ENCODE assay signal across 21 cellular contexts in the genomic region with DNA sequence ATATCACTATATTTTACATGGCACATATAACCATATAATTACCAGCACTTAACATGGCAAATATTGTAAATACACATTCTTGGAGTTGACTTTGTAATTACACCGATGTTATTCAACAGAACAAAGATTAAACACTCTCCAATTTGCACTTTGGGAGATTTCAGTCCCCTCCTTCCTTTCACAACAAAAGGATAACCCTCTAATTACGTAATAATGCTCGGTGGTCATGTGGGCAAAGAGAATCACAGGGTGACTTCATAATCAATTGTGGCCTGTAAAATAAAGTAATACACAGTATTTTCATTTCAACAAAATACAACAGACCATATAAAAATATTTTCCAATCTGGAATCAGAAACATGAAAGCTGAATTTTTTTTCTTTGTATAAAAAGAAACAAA.
"Had no signal": no experiment of that assay in that cellular context is flagged by ENCODE, and none has a peak within 500 bp of the region (broad histone marks: within the 10 kb centered on the region; RNA-seq: fewer than 3 reads in every experiment).

No MANE protein-coding gene starts in this region.

- ATAC-seq: activated naive CD8-positive, alpha-beta T cell treated with anti-CD3 and anti-CD28 coated beads, Interleukin-2, amount 50 U/mL, for 24 hours; body of pancreas; left cardiac atrium had no signal

- H3K36me3 ChIP-seq: cardiac muscle cell, neutrophil, ovary, prostate gland had no signal

- H3K27me3 ChIP-seq: body of pancreas, cardiac muscle cell, heart right ventricle, neutrophil, ovary, right atrium auricular region, tibial artery had no signal

- H3K4me3 ChIP-seq: body of pancreas, cardiac muscle cell, heart right ventricle, ovary, prostate gland, right atrium auricular region, skin epidermis, tibial artery had no signal

- DNase-seq: activated CD4-positive, alpha-beta memory T cell treated with anti-CD3 and anti-CD28 coated beads, Interleukin-2, amount 10 ng/mL, durations not matched to agents 7 days and 5 days; activated CD4-positive, alpha-beta T cell treated with anti-CD3 and anti-CD28 coated beads, Interleukin-2, amount 10 ng/mL, durations not matched to agents 24 days and 14 days; activated gamma-delta T cell; activated naive CD4-positive, alpha-beta T cell treated with anti-CD3 and anti-CD28 coated beads, Interleukin-2, amount 50 U/mL, for 16 hours; activated naive CD8-positive, alpha-beta T cell treated with anti-CD3 and anti-CD28 coated beads, Interleukin-2, amount 50 U/mL, for 24 hours; activated T-cell treated with anti-CD3 and anti-CD28 coated beads for 4 hours; body of pancreas; cortex of kidney; heart right ventricle; islet precursor cell; left cardiac atrium; ovary; stimulated activated CD4-positive, alpha-beta T cell treated with anti-CD3 and anti-CD28 coated beads, Interleukin-1b, Interleukin-23, amount 100 ng/mL, for 48 hours; T1000; tibial artery had no signal

- H3K9me3 ChIP-seq: body of pancreas, heart right ventricle, neutrophil, ovary, prostate gland, right atrium auricular region, tibial artery had no signal

- H3K27ac ChIP-seq: body of pancreas, cardiac muscle cell, epithelial cell of prostate, heart right ventricle, neutrophil, ovary, prostate gland, right atrium auricular region, skin epidermis, tibial artery had no signal

- H3K4me1 ChIP-seq: body of pancreas, prostate gland, right atrium auricular region had no signal
